Comparison of ENCODE assay signal across 15 cellular contexts in genomic region chr20:37356961-37357371, GRCh38. TPM values are rescaled to one million over a fixed set of nuclear protein-coding genes. Genes with fewer than 3 reads are reported as not detected.
DNase-seq lines count a peak whose midpoint lies in the region; ATAC-seq, FAIRE-seq and TF ChIP-seq lines count a peak whose summit lies in the region.
"Had no signal": no experiment of that assay in that cellular context is flagged by ENCODE, and none has a peak within 500 bp of the region (broad histone marks: within the 10 kb centered on the region; RNA-seq: fewer than 3 reads in every experiment).

No MANE protein-coding gene starts in this region.

- H3K27ac Mint-ChIP-seq in stimulated activated effector memory CD8-positive, alpha-beta T cell treated with anti-CD3 and anti-CD28 coated beads, Interleukin-12 subunit alpha, Interleukin-12 subunit beta, amount 100 ng/mL, for 72 hours, result peak overlapping the region; percentile 58
- H3K27ac Mint-ChIP-seq: activated T-helper 2 cell treated with anti-CD3 and anti-CD28 coated beads, Interferon-gamma antibody, Interleukin-2, Interleukin-4, amounts not matched to agents 10 μg/mL and 5 μg/mL and 100 μg/mL, durations not matched to agents 14 hours and 24 hours and 36 hours had no signal

- H3K79me2 ChIP-seq in GM12878 (ENCODE audit: control insufficient read depth, insufficient read depth, low read length), result peaks cover 89% of the 10 kb centered on the region

- H3K4me3 ChIP-seq in HL-60 (replicated peaks; ENCODE audit: insufficient read depth, low read length) (no peak overlapping the region), GM12878 (peak overlapping the region; percentile 41; the same call in 1 of the 2 replicates)

- 91% methylated on average over 11 of the region's 11 CpGs for WGBS in GM12878 (ENCODE audit: insufficient coverage, insufficient replicate concordance, low lambda C conversion rate, missing lambda C conversion rate)

- ATAC-seq in GM12878 (peak; percentile 44), left lobe of liver (peak; percentile 19), HG02759 (IDR thresholded peaks at IDR 0.05; ENCODE audit: unreplicated experiment) (no peak), HG03108 (IDR thresholded peaks at IDR 0.05; ENCODE audit: unreplicated experiment) (no peak)
- ATAC-seq in stimulated activated effector memory CD8-positive, alpha-beta T cell treated with anti-CD3 and anti-CD28 coated beads, Interleukin-12 subunit alpha, Interleukin-12 subunit beta, amount 100 ng/mL, for 72 hours, result no peak

- BruUV-seq in GM12878 (replicated peaks; lab: Mats Ljungman, UMichigan), result no TSS peak

- peaks cover 29% of the 10 kb centered on the region for H3K4me1 ChIP-seq in GM12878 (ENCODE audit: control insufficient read depth, insufficient read depth, low read length)

- no peak overlapping the region for H3K4me3 Mint-ChIP-seq in stimulated activated effector memory CD8-positive, alpha-beta T cell treated with anti-CD3 and anti-CD28 coated beads, Interleukin-12 subunit alpha, Interleukin-12 subunit beta, amount 100 ng/mL, for 72 hours

- CTCF ChIA-PET in GM12878 (lab: Yijun Ruan, JAX), result interaction anchor here (1.4 kb wide), 1 partner anchor 8 kb away, joined by 6 read pairs; no protein-coding TSS in a partner anchor

- H3K27me3 ChIP-seq in HL-60 (ENCODE audit: insufficient read depth, poor library complexity, severe bottlenecking), result no peaks in the 10 kb centered on the region
- no peaks in the 10 kb centered on the region for H3K27me3 ChIP-seq in GM12878 (replicated peaks in 1 of 2; ENCODE audit: control insufficient read depth in 2 of 2, insufficient read depth in 2 of 2, low read length in 1 of 2)

- 0 out of 2 replicates have a peak, but pooled peaks cover 3% of the 10 kb centered on the region for H4K20me1 ChIP-seq in GM12878 (ENCODE audit: control insufficient read depth, insufficient read depth)

- peaks cover 20% of the 10 kb centered on the region for H3K4me1 Mint-ChIP-seq in stimulated activated effector memory CD8-positive, alpha-beta T cell treated with anti-CD3 and anti-CD28 coated beads, Interleukin-12 subunit alpha, Interleukin-12 subunit beta, amount 100 ng/mL, for 72 hours

- H3K4me2 ChIP-seq in GM12878 (ENCODE audit: control insufficient read depth, insufficient read depth), result peak overlapping the region; percentile 67

- SMC1A ChIA-PET in GM12878 (lab: Charles Lee; ENCODE audit: uncharacterized antibody, unreplicated experiment), result interaction anchor here (0.7 to 1.9 kb wide), 10 partner anchors 8 to 172 kb away, joined by 3 to 10 read pairs (median 4); no protein-coding TSS in a partner anchor

- peak overlapping the region; percentile 52 for H3K9ac ChIP-seq in GM12878 (ENCODE audit: control insufficient read depth, insufficient read depth, low read length)

- TF ChIP-seq RAD21 in GM12878 (IDR thresholded peaks at IDR 0.05; ENCODE audit: insufficient read depth, low read depth, low read length), result no peak

- TF ChIP-seq POLR2A in GM12878 (IDR thresholded peaks at IDR 0.05; ENCODE audit: low read depth, low read length), result no peak

- intact Hi-C loops in GM12878 (cut with micrococcal nuclease; ENCODE audit: unreplicated experiment), result no loop called here

- no peak for TF ChIP-seq EP300 in GM12878 (IDR thresholded peaks at IDR 0.05; ENCODE audit: borderline replicate concordance in 1 of 2, control insufficient read depth in 1 of 2, low read depth in 2 of 2, low read length in 2 of 2)

- POLR2A ChIA-PET in GM12878 (lab: Charles Lee), result interaction anchor here (0.6 to 2.3 kb wide), 7 partner anchors 9 to 80 kb away, joined by 4 to 8 read pairs (median 4); partner anchors contain the start of gene SRC

- FAIRE-seq in GM12878 (lab: Jason Lieb, UNC), result no peak
- FAIRE-seq: endothelial cell of umbilical vein, GM18507 had no signal

- peaks cover 12 to 36% of the 10 kb centered on the region in 2 experiments; a peak in 3 of 4 replicates for H3K36me3 ChIP-seq in GM12878 (ENCODE audit: control insufficient read depth in 2 of 2, insufficient read depth in 2 of 2, low read length in 1 of 2)

- no peak for TF ChIP-seq CTCF in HL-60 (IDR thresholded peaks at IDR 0.05; ENCODE audit: insufficient read depth, low read length)
- no peak for TF ChIP-seq CTCF in GM12878 (IDR thresholded peaks at IDR 0.05 in 2 of 3, conservative IDR thresholded peaks at IDR 0.05 in 1 of 3; ENCODE audit: control insufficient read depth in 2 of 3, extremely low read depth in 1 of 3, insufficient read depth in 1 of 3, low read depth in 3 of 3, low read length in 3 of 3)

- no peaks in the 10 kb centered on the region for H3K9me3 Mint-ChIP-seq in stimulated activated effector memory CD8-positive, alpha-beta T cell treated with anti-CD3 and anti-CD28 coated beads, Interleukin-12 subunit alpha, Interleukin-12 subunit beta, amount 100 ng/mL, for 72 hours
- H3K9me3 Mint-ChIP-seq: activated T-helper 2 cell treated with anti-CD3 and anti-CD28 coated beads, Interferon-gamma antibody, Interleukin-2, Interleukin-4, amounts not matched to agents 10 μg/mL and 5 μg/mL and 100 μg/mL, durations not matched to agents 14 hours and 24 hours and 36 hours had no signal

- in situ Hi-C loops in GM12878 (cut with MboI), result no loop called here

- H3K9me3 ChIP-seq in GM12878 (replicated peaks; ENCODE audit: control insufficient read depth, insufficient read depth, low read length), result no peaks in the 10 kb centered on the region

- no peak overlapping the region for H2AFZ ChIP-seq in GM12878 (ENCODE audit: control insufficient read depth, low read depth, low read length)

- DNase-seq in HL-60 (ENCODE audit: low read depth in 1 of 2, low spot score in 1 of 2) (no peak), GM12878 (ENCODE audit: low read depth, low spot score) (no peak), left lobe of liver (ENCODE audit: low spot score) (no peak), NOMO-1 treated with DMSO at 0.1 percent for 48 hours (lab: John Stamatoyannopoulos, UW; ENCODE audit: unreplicated experiment) (no peak), GM19238 (ENCODE audit: insufficient read length, low spot score) (no peak)
- no peak for DNase-seq in stimulated activated effector memory CD8-positive, alpha-beta T cell treated with anti-CD3 and anti-CD28 coated beads, Interleukin-12 subunit alpha, Interleukin-12 subunit beta, amount 100 ng/mL, for 72 hours (ENCODE audit: low spot score in 2 of 2)
- DNase-seq: activated CD4-positive, alpha-beta T cell treated with anti-CD3 and anti-CD28 coated beads, Interleukin-2, amount 50 U/mL, for 4 hours; NCI-H1436 treated with DMSO at 0.1 percent for 48 hours; NCI-H510A; stimulated activated naive CD4-positive, alpha-beta T cell had no signal

- RAD21 ChIA-PET in GM12878 (lab: Charles Lee; ENCODE audit: unreplicated experiment), result interaction anchor here (0.8 to 1.7 kb wide), 6 partner anchors 9 to 81 kb away, joined by 3 to 8 read pairs (median 5); no protein-coding TSS in a partner anchor

- no peaks in the 10 kb centered on the region for H3K36me3 Mint-ChIP-seq in stimulated activated effector memory CD8-positive, alpha-beta T cell treated with anti-CD3 and anti-CD28 coated beads, Interleukin-12 subunit alpha, Interleukin-12 subunit beta, amount 100 ng/mL, for 72 hours

- peak overlapping the region; percentile 37 for H3K27ac ChIP-seq in HL-60 (replicated peaks)
- peak overlapping the region; percentile 59 for H3K27ac ChIP-seq in GM12878 (ENCODE audit: control insufficient read depth, insufficient read depth)

TF ChIP-seq in GM12878, 131 proteins besides CTCF, POLR2A, EP300 and RAD21:
- no peak for TF ChIP-seq SRF (IDR thresholded peaks at IDR 0.05; ENCODE audit: low read depth in 2 of 2, low read length in 2 of 2)
- peak; percentile 83 for TF ChIP-seq MEF2B (IDR thresholded peaks at IDR 0.05; ENCODE audit: partially characterized antibody, poor library complexity, severe bottlenecking)

RNA-seq across cellular contexts. Expression of gene SRC, which starts 11.0 kb away (rescaled TPM):
- 118 and 148 TPM in 2 replicates for total RNA-seq in GM12878 (2013; cell fraction: nucleolus; rRNA removed)
- total RNA-seq in GM12878 (2014; rRNA removed), result 22.1 and 27.4 TPM in 2 replicates
- total RNA-seq in GM12878 (2014; rRNA removed; fragmentation: Illumina TruSeq; extraction: Trizol), result 19.3 and 20.0 TPM in 2 replicates
- total RNA-seq in GM12878 (2021), result 63.5 and 71.3 TPM in 2 replicates
- polyA plus RNA-seq in GM12878 (2011; ENCODE audit: low read depth), result 15.0 TPM
- polyA plus RNA-seq in GM12878 (2011; rRNA removed), result 18.4 and 32.0 TPM in 2 replicates
- 41.3 and 47.7 TPM in 2 replicates for polyA plus RNA-seq in GM12878 (2011; cell fraction: cytosol; rRNA removed)
- polyA plus RNA-seq in GM12878 (2011; cell fraction: nucleus; rRNA removed), result 185 and 196 TPM in 2 replicates
- 25.3 and 26.0 TPM in 2 replicates for polyA plus RNA-seq in GM12878 (2012)
- polyA plus RNA-seq in GM12878 (2014; fragmentation: Illumina TruSeq; extraction: Trizol), result 20.3 and 33.1 TPM in 2 replicates
- polyA plus RNA-seq in GM12878 (2014; fragmentation: Nextera tagmentation; extraction: Ambion mirVana), result under 1 TPM; 0.60 to 0.85 TPM
- 47.1 and 61.4 TPM in 2 replicates for polyA plus RNA-seq in GM12878 (2014; rRNA removed)
- polyA plus RNA-seq in GM12878 (2016; fragmentation: Nextera tagmentation; extraction: Ambion mirVana), result 10 to 100 TPM; 26.9 TPM
- polyA minus RNA-seq in GM12878 (2011; rRNA and poly(A)+ RNA removed), result 41.8 and 64.6 TPM in 2 replicates
- polyA minus RNA-seq in GM12878 (2011; cell fraction: cytosol; rRNA and poly(A)+ RNA removed), result 22.9 and 30.8 TPM in 2 replicates
- polyA minus RNA-seq in GM12878 (2011; cell fraction: nucleus; rRNA and poly(A)+ RNA removed), result 42.9 and 73.0 TPM in 2 replicates
- 9.6 TPM for total RNA-seq in left lobe of liver

Comparison
In these comparisons a context has a peak if more than half of its experiments do, and no peak if none do; other contexts are left out.
1. ATAC-seq: peak in GM12878 (single experiment) and left lobe of liver (single experiment); none in stimulated activated effector memory CD8-positive, alpha-beta T cell treated with anti-CD3 and anti-CD28 coated beads, Interleukin-12 subunit alpha, Interleukin-12 subunit beta, amount 100 ng/mL, for 72 hours (single experiment), HG02759 (single experiment) and HG03108 (single experiment).